7 cellular contexts compared by ENCODE assay signal in genomic region chr9:127953768-127954505, GRCh38. TPM values are rescaled to one million over a fixed set of nuclear protein-coding genes. Genes with fewer than 3 reads are reported as not detected.
DNase-seq lines count a peak whose midpoint lies in the region; ATAC-seq, FAIRE-seq and TF ChIP-seq lines count a peak whose summit lies in the region.
"Had no signal": no experiment of that assay in that cellular context is flagged by ENCODE, and none has a peak within 500 bp of the region (broad histone marks: within the 10 kb centered on the region; RNA-seq: fewer than 3 reads in every experiment).

No MANE protein-coding gene starts in this region.

- H4K20me1 ChIP-seq in K562 (replicated peaks; ENCODE audit: control insufficient read depth, insufficient read depth, low read length) = peaks cover 11% of the 10 kb centered on the region; the same call in 1 of the 2 replicates

- no peak for TF ChIP-seq EP300 in K562 (IDR thresholded peaks at IDR 0.05; ENCODE audit: low read length)

- H3K27ac ChIP-seq in K562 (ENCODE audit: extremely low read depth, low read depth, low read length) (no peak overlapping the region), small intestine (ENCODE audit: low read depth in 1 of 2, low read length in 1 of 2) (peak overlapping the region; percentile 9 to 97)

- H3K9ac ChIP-seq in K562 (ENCODE audit: insufficient read depth in 1 of 2, low read depth in 2 of 2, low read length in 2 of 2) = peak overlapping the region in 1 of 2 experiments; percentile 83; a peak in 1 of 4 replicates
- H3K9ac ChIP-seq: SK-N-SH had no signal

- no peaks in the 10 kb centered on the region for H3K9me3 ChIP-seq in K562 (replicated peaks; ENCODE audit: control insufficient read depth, insufficient read depth, low read depth, low read length)
- H3K9me3 ChIP-seq in small intestine (ENCODE audit: control insufficient read depth, low read depth) = no peaks in the 10 kb centered on the region
- H3K9me3 ChIP-seq: SK-N-SH had no signal

- DNase-seq in NCI-H345 treated with DMSO at 0.1 percent for 48 hours (lab: John Stamatoyannopoulos, UW; ENCODE audit: unreplicated experiment) = peak; percentile 15
- no peak for DNase-seq in NCI-H345 (lab: John Stamatoyannopoulos, UW)
- no peak for DNase-seq in K562 (ENCODE audit: extremely low read depth in 1 of 4, low spot score in 3 of 4)
- DNase-seq in small intestine = no peak
- DNase-seq: SK-N-SH had no signal

- ATAC-seq in K562 (no peak), HG02970 (IDR thresholded peaks at IDR 0.05; ENCODE audit: low FRiP score, unreplicated experiment) (no peak), HG03469 (IDR thresholded peaks at IDR 0.05; ENCODE audit: unreplicated experiment) (no peak)

- no peak for TF ChIP-seq POLR2A in K562 (conservative IDR thresholded peaks at IDR 0.05)

- no peak overlapping the region for H2AFZ ChIP-seq in K562 (ENCODE audit: low read depth, low read length)

- no peaks in the 10 kb centered on the region for H3K9me1 ChIP-seq in K562 (ENCODE audit: control insufficient read depth, insufficient read depth, low read length)

- in situ Hi-C loops in K562 (cut with MboI) = no loop called here

- WGBS in K562 (ENCODE audit: insufficient coverage, low coverage, missing lambda C conversion rate) = 83% methylated on average over 17 of the region's 17 CpGs
- 65 to 79% (median 68%) methylated on average over 17 of the region's 17 CpGs for WGBS in small intestine, 3 donors

- H3K4me1 ChIP-seq in K562 (replicated peaks in 1 of 2; ENCODE audit: control insufficient read depth in 2 of 2, insufficient read depth in 2 of 2, low read length in 2 of 2) = peaks cover 22 to 52% of the 10 kb centered on the region in 2 experiments
- peaks cover 18 to 26% of the 10 kb centered on the region in 2 donors for H3K4me1 ChIP-seq in small intestine (ENCODE audit: control insufficient read depth in 2 of 2, insufficient read depth in 1 of 2, low read depth in 1 of 2, low read length in 1 of 2)

- H3K4me2 ChIP-seq in K562 (ENCODE audit: insufficient read depth, low read length) = no peak overlapping the region
- H3K4me2 ChIP-seq: SK-N-SH had no signal

- no peaks in the 10 kb centered on the region for H3K36me3 ChIP-seq in K562 (ENCODE audit: control insufficient read depth, insufficient read depth, low read length)
- H3K36me3 ChIP-seq in small intestine (ENCODE audit: control insufficient read depth in 2 of 2, insufficient read depth in 2 of 2, low read length in 2 of 2) = peaks cover 0 to 2% of the 10 kb centered on the region in 2 donors

- TF ChIP-seq RAD21 in K562 (CRISPR knock-in tag; conservative IDR thresholded peaks at IDR 0.05 in 1 of 2, IDR thresholded peaks at IDR 0.05 in 1 of 2) = no peak

- peaks cover 44% of the 10 kb centered on the region for H3K79me2 ChIP-seq in K562 (ENCODE audit: control insufficient read depth, insufficient read depth, low read length)

- no peaks in the 10 kb centered on the region for H3K27me3 ChIP-seq in K562 (ENCODE audit: control insufficient read depth in 2 of 2, insufficient read depth in 2 of 2, low read length in 2 of 2)
- no peaks in the 10 kb centered on the region for H3K27me3 ChIP-seq in small intestine (ENCODE audit: control insufficient read depth in 2 of 2, insufficient read depth in 2 of 2, low read length in 2 of 2)

- POLR2A ChIA-PET in K562 (lab: Yijun Ruan, JAX) = interaction anchor here (0.7 to 3.0 kb wide), 5 partner anchors 11 to 212 kb away, joined by 3 to 18 read pairs (median 3); partner anchors contain the start of gene NAIF1

- intact Hi-C loops in K562 (cut with micrococcal nuclease) = no loop called here

- CTCF ChIA-PET in K562 (lab: Yijun Ruan, JAX; ENCODE audit: low intra/inter-chr PET ratio) = no interaction called here

- BruUV-seq in K562 (replicated peaks; lab: Mats Ljungman, UMichigan) = no TSS peak

- FAIRE-seq in K562 (lab: Jason Lieb, UNC) = no peak
- FAIRE-seq in small intestine (lab: Jason Lieb, UNC) = no peak

- H3K4me3 ChIP-seq in K562 = no peak overlapping the region
- no peak overlapping the region for H3K4me3 ChIP-seq in small intestine (ENCODE audit: low read depth in 1 of 2, low read length in 2 of 2)

- no peak for TF ChIP-seq CTCF in K562 (IDR thresholded peaks at IDR 0.05 in 2 of 3, conservative IDR thresholded peaks at IDR 0.05 in 1 of 3; ENCODE audit: insufficient read depth in 2 of 3, low read depth in 1 of 3, low read length in 3 of 3)

RNA-seq across cellular contexts. Expression of gene DPM2, which starts 16.3 kb away (rescaled TPM):
- 99.6 and 215 TPM in 2 replicates for total RNA-seq in K562 (2011; cell fraction: chromatin; rRNA removed; ENCODE audit: low replicate concordance)
- total RNA-seq in K562 (2011; cell fraction: nucleolus; rRNA removed) = 168 and 199 TPM in 2 replicates
- total RNA-seq in K562 (2011; cell fraction: nucleoplasm; rRNA removed) = 195 and 215 TPM in 2 replicates
- total RNA-seq in K562 (2014; rRNA removed) = 56.6 and 88.7 TPM in 2 replicates
- total RNA-seq in K562 (2014; rRNA removed; fragmentation: Illumina TruSeq; extraction: Trizol) = 48.1 and 53.8 TPM in 2 replicates
- 71.1 and 73.4 TPM in 2 replicates for total RNA-seq in K562 (2015; rRNA removed; fragmentation: Illumina TruSeq; extraction: Trizol)
- 95.3 and 102 TPM in 2 replicates for total RNA-seq in K562 (2021)
- 93.8 and 101 TPM in 2 replicates for polyA plus RNA-seq in K562 (2011; rRNA removed)
- polyA plus RNA-seq in K562 (2011; cell fraction: cytosol; rRNA removed) = 131 and 200 TPM in 2 replicates
- 142 and 205 TPM in 2 replicates for polyA plus RNA-seq in K562 (2011; cell fraction: nucleus; rRNA removed)
- polyA plus RNA-seq in K562 (2012) = 83.9 and 86.2 TPM in 2 replicates
- polyA plus RNA-seq in K562 (2014; fragmentation: Illumina TruSeq; extraction: Trizol) = 126 and 142 TPM in 2 replicates
- 10 to 100 TPM; 43.5 to 69.3 TPM for polyA plus RNA-seq in K562 (2014; fragmentation: Nextera tagmentation; extraction: Ambion mirVana)
- 104 and 107 TPM in 2 replicates for polyA plus RNA-seq in K562 (2014; rRNA removed)
- polyA minus RNA-seq in K562 (2011; rRNA and poly(A)+ RNA removed) = 54.4 and 75.4 TPM in 2 replicates
- 56.3 and 59.9 TPM in 2 replicates for polyA minus RNA-seq in K562 (2011; cell fraction: cytosol; rRNA and poly(A)+ RNA removed)
- polyA minus RNA-seq in K562 (2011; cell fraction: nucleus; rRNA and poly(A)+ RNA removed) = 64.1 and 85.1 TPM in 2 replicates
- polyA plus RNA-seq in small intestine = 10 to 100 TPM; 23.2 to 46.0 (median 37.8) TPM

RNA-seq across cellular contexts. Expression of gene PIP5KL1, which starts 23.4 kb away (rescaled TPM):
- 4.2 and 9.4 TPM in 2 replicates for total RNA-seq in K562 (2011; cell fraction: chromatin; rRNA removed; ENCODE audit: low replicate concordance)
- total RNA-seq in K562 (2011; cell fraction: nucleolus; rRNA removed) = 7.7 and 10.1 TPM in 2 replicates
- 4.3 and 4.5 TPM in 2 replicates for total RNA-seq in K562 (2011; cell fraction: nucleoplasm; rRNA removed)
- total RNA-seq in K562 (2014; rRNA removed) (2.5 and 3.1 TPM in 2 replicates), K562 (2014; rRNA removed; fragmentation: Illumina TruSeq; extraction: Trizol) (0.80 and 1.2 TPM in 2 replicates), K562 (2015; rRNA removed; fragmentation: Illumina TruSeq; extraction: Trizol) (0.58 and 1.3 TPM in 2 replicates), K562 (2021) (3.0 and 3.7 TPM in 2 replicates)
- polyA plus RNA-seq in K562 (2011; rRNA removed) (1.2 and 1.6 TPM in 2 replicates), K562 (2014; fragmentation: Illumina TruSeq; extraction: Trizol) (0.82 and 1.2 TPM in 2 replicates), K562 (2014; fragmentation: Nextera tagmentation; extraction: Ambion mirVana) (under 1 TPM; 0.18 to 0.41 TPM), K562 (2014; rRNA removed) (4.3 and 4.8 TPM in 2 replicates), small intestine (under 1 TPM in 2 of 3 donors, not detected in 1; 0.60 to 0.81 TPM)
- 1.8 and 2.2 TPM in 2 replicates for polyA plus RNA-seq in K562 (2011; cell fraction: cytosol; rRNA removed)
- polyA plus RNA-seq in K562 (2011; cell fraction: nucleus; rRNA removed) = 12.7 and 14.3 TPM in 2 replicates
- polyA plus RNA-seq in K562 (2012) = 1.7 and 5.0 TPM in 2 replicates
- 0.75 TPM in 1 of 2 replicates, not detected in the other for polyA minus RNA-seq in K562 (2011; rRNA and poly(A)+ RNA removed)
- polyA minus RNA-seq in K562 (2011; cell fraction: cytosol; rRNA and poly(A)+ RNA removed) = 3.0 TPM in 1 of 2 replicates, not detected in the other
- polyA minus RNA-seq in K562 (2011; cell fraction: nucleus; rRNA and poly(A)+ RNA removed) = 2.6 TPM in 2 replicates

RNA-seq across cellular contexts. Expression of gene EEIG1, which starts 26.9 kb away (rescaled TPM):
- total RNA-seq in K562 (2011; cell fraction: chromatin; rRNA removed; ENCODE audit: low replicate concordance) = 18.1 and 34.4 TPM in 2 replicates
- 13.4 and 13.5 TPM in 2 replicates for total RNA-seq in K562 (2011; cell fraction: nucleolus; rRNA removed)
- 17.2 and 24.7 TPM in 2 replicates for total RNA-seq in K562 (2011; cell fraction: nucleoplasm; rRNA removed)
- total RNA-seq in K562 (2014; rRNA removed) (2.1 and 4.5 TPM in 2 replicates), K562 (2014; rRNA removed; fragmentation: Illumina TruSeq; extraction: Trizol) (1.6 and 2.3 TPM in 2 replicates), K562 (2015; rRNA removed; fragmentation: Illumina TruSeq; extraction: Trizol) (2.8 and 4.1 TPM in 2 replicates), K562 (2021) (11.2 and 16.7 TPM in 2 replicates)
- polyA plus RNA-seq in K562 (2011; rRNA removed) (4.4 and 7.7 TPM in 2 replicates), K562 (2014; fragmentation: Illumina TruSeq; extraction: Trizol) (5.6 and 9.1 TPM in 2 replicates), K562 (2014; fragmentation: Nextera tagmentation; extraction: Ambion mirVana) (under 1 TPM; 0.17 to 0.25 TPM), K562 (2014; rRNA removed) (3.6 and 6.6 TPM in 2 replicates), small intestine (100 to 1,000 TPM in 1 of 3 donors, 10 to 100 TPM in 2; 43.9 to 123 (median 69.4) TPM)
- 8.2 and 9.0 TPM in 2 replicates for polyA plus RNA-seq in K562 (2011; cell fraction: cytosol; rRNA removed)
- polyA plus RNA-seq in K562 (2011; cell fraction: nucleus; rRNA removed) = 16.1 and 16.7 TPM in 2 replicates
- 13.8 and 19.2 TPM in 2 replicates for polyA plus RNA-seq in K562 (2012)
- 2.1 and 2.7 TPM in 2 replicates for polyA minus RNA-seq in K562 (2011; rRNA and poly(A)+ RNA removed)
- 3.5 and 5.9 TPM in 2 replicates for polyA minus RNA-seq in K562 (2011; cell fraction: cytosol; rRNA and poly(A)+ RNA removed)
- polyA minus RNA-seq in K562 (2011; cell fraction: nucleus; rRNA and poly(A)+ RNA removed) = 4.8 and 8.4 TPM in 2 replicates

RNA-seq across cellular contexts. Expression of gene ST6GALNAC4, which starts 37.1 kb away (rescaled TPM):
- total RNA-seq in K562 (2011; cell fraction: chromatin; rRNA removed; ENCODE audit: low replicate concordance) = 24.9 and 89.8 TPM in 2 replicates
- 90.4 and 100 TPM in 2 replicates for total RNA-seq in K562 (2011; cell fraction: nucleolus; rRNA removed)
- total RNA-seq in K562 (2011; cell fraction: nucleoplasm; rRNA removed) = 52.6 and 55.0 TPM in 2 replicates
- 25.5 and 47.2 TPM in 2 replicates for total RNA-seq in K562 (2014; rRNA removed)
- 2.8 and 6.6 TPM in 2 replicates for total RNA-seq in K562 (2014; rRNA removed; fragmentation: Illumina TruSeq; extraction: Trizol)
- 17.2 and 19.0 TPM in 2 replicates for total RNA-seq in K562 (2015; rRNA removed; fragmentation: Illumina TruSeq; extraction: Trizol)
- total RNA-seq in K562 (2021) = 43.1 and 47.1 TPM in 2 replicates
- 14.0 and 19.4 TPM in 2 replicates for polyA plus RNA-seq in K562 (2011; rRNA removed)
- 30.0 and 73.0 TPM in 2 replicates for polyA plus RNA-seq in K562 (2011; cell fraction: cytosol; rRNA removed)
- polyA plus RNA-seq in K562 (2011; cell fraction: nucleus; rRNA removed) = 34.4 and 63.8 TPM in 2 replicates
- polyA plus RNA-seq in K562 (2012) = 26.5 and 52.2 TPM in 2 replicates
- 15.4 and 34.0 TPM in 2 replicates for polyA plus RNA-seq in K562 (2014; fragmentation: Illumina TruSeq; extraction: Trizol)
- polyA plus RNA-seq in K562 (2014; fragmentation: Nextera tagmentation; extraction: Ambion mirVana) = 1 to 10 TPM; 2.6 to 3.4 TPM
- 26.0 and 42.6 TPM in 2 replicates for polyA plus RNA-seq in K562 (2014; rRNA removed)
- 7.5 and 10.6 TPM in 2 replicates for polyA minus RNA-seq in K562 (2011; rRNA and poly(A)+ RNA removed)
- 30.9 and 50.2 TPM in 2 replicates for polyA minus RNA-seq in K562 (2011; cell fraction: cytosol; rRNA and poly(A)+ RNA removed)
- 24.7 and 25.8 TPM in 2 replicates for polyA minus RNA-seq in K562 (2011; cell fraction: nucleus; rRNA and poly(A)+ RNA removed)
- polyA plus RNA-seq in small intestine = 10 to 100 TPM; 20.4 to 34.7 (median 24.6) TPM

RNA-seq across cellular contexts. Expression of gene ST6GALNAC6, which starts 54.5 kb away (rescaled TPM):
- total RNA-seq in K562 (2011; cell fraction: chromatin; rRNA removed; ENCODE audit: low replicate concordance) = 18.9 and 41.8 TPM in 2 replicates
- 25.3 and 31.9 TPM in 2 replicates for total RNA-seq in K562 (2011; cell fraction: nucleolus; rRNA removed)
- 19.5 and 22.4 TPM in 2 replicates for total RNA-seq in K562 (2011; cell fraction: nucleoplasm; rRNA removed)
- total RNA-seq in K562 (2014; rRNA removed) (13.0 and 16.0 TPM in 2 replicates), K562 (2014; rRNA removed; fragmentation: Illumina TruSeq; extraction: Trizol) (6.4 and 8.2 TPM in 2 replicates), K562 (2015; rRNA removed; fragmentation: Illumina TruSeq; extraction: Trizol) (16.8 and 17.0 TPM in 2 replicates), K562 (2021) (17.3 and 18.7 TPM in 2 replicates)
- polyA plus RNA-seq in K562 (2011; rRNA removed) (23.0 and 23.7 TPM in 2 replicates), K562 (2014; fragmentation: Illumina TruSeq; extraction: Trizol) (14.5 and 15.6 TPM in 2 replicates), K562 (2014; fragmentation: Nextera tagmentation; extraction: Ambion mirVana) (under 1 TPM; 0.13 to 0.20 TPM), K562 (2014; rRNA removed) (16.4 and 19.0 TPM in 2 replicates), small intestine (10 to 100 TPM in 2 of 3 donors, 1 to 10 TPM in 1; 2.2 to 31.8 (median 15.4) TPM)
- polyA plus RNA-seq in K562 (2011; cell fraction: cytosol; rRNA removed) = 30.5 and 46.9 TPM in 2 replicates
- 51.3 and 78.0 TPM in 2 replicates for polyA plus RNA-seq in K562 (2011; cell fraction: nucleus; rRNA removed)
- polyA plus RNA-seq in K562 (2012) = 13.2 and 13.7 TPM in 2 replicates
- 5.5 and 6.3 TPM in 2 replicates for polyA minus RNA-seq in K562 (2011; rRNA and poly(A)+ RNA removed)
- 3.5 and 5.2 TPM in 2 replicates for polyA minus RNA-seq in K562 (2011; cell fraction: cytosol; rRNA and poly(A)+ RNA removed)
- polyA minus RNA-seq in K562 (2011; cell fraction: nucleus; rRNA and poly(A)+ RNA removed) = 10.4 and 11.2 TPM in 2 replicates
